Comparison of ENCODE assay signal across 8 cellular contexts in genomic region chr5:320524-321232, GRCh38. TPM values are rescaled to one million over a fixed set of nuclear protein-coding genes. Genes with fewer than 3 reads are reported as not detected.
DNase-seq lines count a peak whose midpoint lies in the region; ATAC-seq and TF ChIP-seq lines count a peak whose summit lies in the region.

No MANE protein-coding gene starts in this region.

- H3K4me3 ChIP-seq in GM06990 (replicated peaks; ENCODE audit: low read depth, low read length) = peak overlapping the region; percentile 79
- peak overlapping the region; percentile 72 for H3K4me3 ChIP-seq in HUES48 (ENCODE audit: low read depth, low read length)
- H3K4me3 ChIP-seq in duodenal mucosa (ENCODE audit: low read depth in 1 of 2, low read length in 2 of 2) = peak overlapping the region; percentile 58 to 61
- no peak overlapping the region for H3K4me3 ChIP-seq in trophoblast cell (ENCODE audit: low read depth, low read length)

- H4K12ac ChIP-seq in trophoblast cell (ENCODE audit: low read depth, low read length) = no peak overlapping the region

- no peak overlapping the region for H3K9ac ChIP-seq in HUES48 (ENCODE audit: low read depth, low read length)
- no peak overlapping the region for H3K9ac ChIP-seq in duodenal mucosa (ENCODE audit: low read depth in 1 of 2, low read length in 2 of 2)
- H3K9ac ChIP-seq in trophoblast cell (ENCODE audit: low read length) = no peak overlapping the region

- no peaks in the 10 kb centered on the region for H3K79me1 ChIP-seq in trophoblast cell (ENCODE audit: low read length)

- no peak overlapping the region for H2BK12ac ChIP-seq in trophoblast cell (ENCODE audit: low read length)

- WGBS in trophoblast cell (ENCODE audit: extremely low coverage, insufficient coverage, insufficient read length) = no CpG with 5 or more reads among the region's 65 CpGs

- H3K14ac ChIP-seq in trophoblast cell (ENCODE audit: low read length) = no peak overlapping the region

- no peak for ATAC-seq in HG03469 (IDR thresholded peaks at IDR 0.05; ENCODE audit: unreplicated experiment)

- no peak overlapping the region for H3K23ac ChIP-seq in trophoblast cell (ENCODE audit: low read length)

- H3K36me3 ChIP-seq in GM06990 (ENCODE audit: control insufficient read depth, insufficient read depth, low read length) (peaks cover 10% of the 10 kb centered on the region), HUES48 (ENCODE audit: control insufficient read depth, insufficient read depth, low read length) (no peaks in the 10 kb centered on the region), duodenal mucosa (ENCODE audit: control insufficient read depth in 1 of 2, insufficient read depth in 2 of 2, low read length in 2 of 2) (peaks cover 0 to 6% of the 10 kb centered on the region in 2 donors), trophoblast cell (ENCODE audit: control insufficient read depth in 1 of 2, insufficient read depth in 2 of 2, low read length in 2 of 2) (peaks cover 6% of the 10 kb centered on the region in 2 experiments)

- H3K27ac ChIP-seq in HUES48 (ENCODE audit: low read depth, low read length) = no peak overlapping the region
- no peak overlapping the region for H3K27ac ChIP-seq in duodenal mucosa (ENCODE audit: low read depth, low read length)
- H3K27ac ChIP-seq in trophoblast cell (ENCODE audit: low read depth, low read length) = no peak overlapping the region

- H2BK120ac ChIP-seq in trophoblast cell (ENCODE audit: insufficient read depth, low read length, poor library complexity) = no peak overlapping the region

- DNase-seq in GM06990 (ENCODE audit: extremely low read depth, insufficient read length) = no peak
- no peak for DNase-seq in trophoblast cell
- no peak for DNase-seq in RKO (ENCODE audit: low spot score)
- no peak for DNase-seq in NCI-H446 (lab: John Stamatoyannopoulos, UW)
- DNase-seq in cerebellum (ENCODE audit: low spot score) = no peak

- TF ChIP-seq CTCF in GM06990 (IDR thresholded peaks at IDR 0.05; ENCODE audit: insufficient read depth, low read length, poor library complexity, severe bottlenecking) = no peak

- H3K18ac ChIP-seq in trophoblast cell (ENCODE audit: low read length) = no peak overlapping the region

- H3K9me3 ChIP-seq in HUES48 (ENCODE audit: control insufficient read depth, insufficient read depth, low read length) (no peaks in the 10 kb centered on the region), duodenal mucosa (ENCODE audit: control insufficient read depth in 1 of 2, low read length in 2 of 2) (no peaks in the 10 kb centered on the region), trophoblast cell (ENCODE audit: insufficient read depth, low read depth, low read length) (peaks cover 5% of the 10 kb centered on the region)

- H3K4ac ChIP-seq in trophoblast cell (ENCODE audit: low read depth, low read length) = no peak overlapping the region

- H2BK5ac ChIP-seq in trophoblast cell (ENCODE audit: low read depth, low read length, poor library complexity) = no peak overlapping the region

- no peak overlapping the region for H4K91ac ChIP-seq in trophoblast cell (ENCODE audit: low read depth, low read length)

- H3K4me2 ChIP-seq in trophoblast cell (ENCODE audit: low read length) = peak overlapping the region; percentile 97

- no peak overlapping the region for H2AK5ac ChIP-seq in trophoblast cell (ENCODE audit: low read length)

- H4K8ac ChIP-seq in trophoblast cell (ENCODE audit: low read depth, low read length) = no peak overlapping the region

- H3K4me1 ChIP-seq in HUES48 (ENCODE audit: control insufficient read depth, insufficient read depth, low read length) (0 out of 2 replicates have a peak, but pooled peaks cover 4% of the 10 kb centered on the region), duodenal mucosa (ENCODE audit: control insufficient read depth in 1 of 2, insufficient read depth in 2 of 2, low read length in 2 of 2) (peaks cover 0 to 26% of the 10 kb centered on the region in 2 donors), trophoblast cell (ENCODE audit: control insufficient read depth in 1 of 2, insufficient read depth in 2 of 2, low read length in 2 of 2) (peaks cover 15 to 21% of the 10 kb centered on the region in 2 experiments)

- H3K27me3 ChIP-seq in GM06990 (replicated peaks; ENCODE audit: control insufficient read depth, insufficient read depth, low read length) (no peaks in the 10 kb centered on the region), HUES48 (ENCODE audit: control insufficient read depth, insufficient read depth, low read length) (peaks cover 59% of the 10 kb centered on the region), duodenal mucosa (ENCODE audit: control insufficient read depth in 1 of 2, insufficient read depth in 2 of 2, low read length in 2 of 2) (peaks cover 30 to 37% of the 10 kb centered on the region in 2 donors), trophoblast cell (ENCODE audit: insufficient read depth, low read length) (peaks cover 40% of the 10 kb centered on the region)

- no peak overlapping the region for H2AFZ ChIP-seq in trophoblast cell (ENCODE audit: insufficient read depth, low read length, poor library complexity)

- H3K79me2 ChIP-seq in trophoblast cell (ENCODE audit: control insufficient read depth, insufficient read depth, low read length, poor library complexity) = no peaks in the 10 kb centered on the region

RNA-seq across cellular contexts. Expression of gene AHRR, which starts 0.8 kb away (rescaled TPM):
- polyA plus RNA-seq in trophoblast cell (2013) = 1.1 and 1.3 TPM in 2 replicates
- total RNA-seq in cerebellum = 1.5 TPM

RNA-seq across cellular contexts. Expression of gene PDCD6, which starts 49.2 kb away (rescaled TPM):
- polyA plus RNA-seq in trophoblast cell (2013) = 84.3 and 85.8 TPM in 2 replicates
- 61.3 TPM for total RNA-seq in cerebellum
